8 cellular contexts compared by ENCODE assay signal in genomic region chr17:30600830-30601494, GRCh38.
A peak's percentile ranks its signal among the peaks of the same experiment; 100 is the strongest.
DNase-seq lines count a peak whose midpoint lies in the region; ATAC-seq, FAIRE-seq and TF ChIP-seq lines count a peak whose summit lies in the region.

No MANE protein-coding gene starts in this region.

- no peak overlapping the region for H2BK120ac ChIP-seq in H1 (replicated peaks; ENCODE audit: low read depth, low read length)
- H2BK120ac ChIP-seq in mesenchymal stem cell (ENCODE audit: low read depth, low read length): peak overlapping the region; percentile 79

- H3K27ac ChIP-seq in ACC112 (ENCODE audit: low read depth, low read length) (peak overlapping the region; percentile 92; the same call in 1 of the 2 replicates), H1 (ENCODE audit: low read depth, low read length) (no peak overlapping the region), mesenchymal stem cell (ENCODE audit: low read length, poor library complexity, severe bottlenecking) (peak overlapping the region; percentile 40), substantia nigra (ENCODE audit: low read depth, low read length, poor library complexity, severe bottlenecking) (peak overlapping the region; percentile 88)

- H2AK5ac ChIP-seq in H1 (ENCODE audit: low read depth, low read length) (no peak overlapping the region), mesenchymal stem cell (ENCODE audit: low read length, severe bottlenecking) (no peak overlapping the region)

- H3K4me1 ChIP-seq in ACC112 (ENCODE audit: control insufficient read depth, insufficient read depth, low read length, unreplicated experiment) (peaks cover 6% of the 10 kb centered on the region), H1 (replicated peaks in 1 of 4; ENCODE audit: control insufficient read depth in 3 of 4, insufficient read depth in 4 of 4, low read length in 3 of 4) (peaks cover 0 to 2% (median 2%) of the 10 kb centered on the region in 4 experiments; a peak in 3 of 7 replicates), mesenchymal stem cell (ENCODE audit: control insufficient read depth, insufficient read depth, low read depth, low read length) (peaks cover 8% of the 10 kb centered on the region)

- H2BK12ac ChIP-seq in H1 (ENCODE audit: low read depth, low read length): no peak overlapping the region
- H2BK12ac ChIP-seq in mesenchymal stem cell (ENCODE audit: low read length in 2 of 2): peak overlapping the region in 1 of 2 experiments; percentile 16

- TF ChIP-seq CTCF in WI38 (IDR thresholded peaks at IDR 0.05; ENCODE audit: low read depth, low read length) (no peak), H1 (IDR thresholded peaks at IDR 0.05; ENCODE audit: control extremely low read depth in 1 of 3, insufficient read depth in 1 of 3, low read depth in 1 of 3, low read length in 3 of 3) (no peak)

- no peak overlapping the region for H3K23ac ChIP-seq in H1 (ENCODE audit: insufficient read length)
- H3K23ac ChIP-seq in mesenchymal stem cell (ENCODE audit: low read length in 2 of 2): peak overlapping the region in 1 of 2 experiments; percentile 97

- H2BK5ac ChIP-seq in H1 (ENCODE audit: low read depth, low read length) (peak overlapping the region; percentile 77; the same call in 1 of the 2 replicates), mesenchymal stem cell (ENCODE audit: low read depth, low read length, poor library complexity, severe bottlenecking) (peak overlapping the region; percentile 19)

- H3K23me2 ChIP-seq in H1 (ENCODE audit: low read depth, low read length): peaks cover 5% of the 10 kb centered on the region; the same call in 1 of the 2 replicates

- H2AFZ ChIP-seq in ACC112 (ENCODE audit: low read length, unreplicated experiment) (peak overlapping the region; percentile 83), H1 (ENCODE audit: low read length) (peak overlapping the region; percentile 85; the same call in 1 of the 2 replicates), mesenchymal stem cell (ENCODE audit: low read depth, low read length) (peak overlapping the region; percentile 81)

- H3K18ac ChIP-seq in H1 (ENCODE audit: extremely low read depth, low read length) (peak overlapping the region; percentile 66; the same call in 1 of the 2 replicates), mesenchymal stem cell (ENCODE audit: low read depth in 1 of 2, low read length in 2 of 2) (peak overlapping the region; percentile 83 to 96)

- H3K4me2 ChIP-seq in H1 (ENCODE audit: insufficient read depth in 1 of 2, low read depth in 2 of 2, low read length in 2 of 2) (peak overlapping the region; percentile 67 to 74), mesenchymal stem cell (ENCODE audit: low read length, poor library complexity, severe bottlenecking) (peak overlapping the region; percentile 88)

- no peak for FAIRE-seq in H1 (lab: Jason Lieb, UNC)

- no peaks in the 10 kb centered on the region for H3K27me3 ChIP-seq in ACC112 (ENCODE audit: insufficient read depth, low read length)
- no peaks in the 10 kb centered on the region for H3K27me3 ChIP-seq in H1 (replicated peaks in 1 of 4; ENCODE audit: control insufficient read depth in 3 of 4, extremely low read depth in 1 of 4, insufficient read depth in 3 of 4, low read length in 3 of 4)
- no peaks in the 10 kb centered on the region for H3K27me3 ChIP-seq in mesenchymal stem cell (ENCODE audit: control insufficient read depth in 1 of 2, insufficient read depth in 1 of 2, low read length in 2 of 2)

- no peak overlapping the region for H3K14ac ChIP-seq in H1 (ENCODE audit: insufficient read length)
- H3K14ac ChIP-seq in mesenchymal stem cell (ENCODE audit: low read length in 2 of 2): peak overlapping the region in 1 of 2 experiments; percentile 86

- H3K9ac ChIP-seq in H1 (replicated peaks in 1 of 4; ENCODE audit: extremely low read depth in 1 of 4, low read depth in 3 of 4, low read length in 3 of 4): peak overlapping the region in 3 of 4 experiments; percentile 67 to 84 (median 72); a peak in 6 of 7 replicates
- H3K9ac ChIP-seq in mesenchymal stem cell (ENCODE audit: low read length): peak overlapping the region; percentile 92

- H3K4me3 ChIP-seq in ACC112 (ENCODE audit: low read depth, low read length): peak overlapping the region; percentile 99
- peak overlapping the region; percentile 88 for H3K4me3 ChIP-seq in WI38 (ENCODE audit: low read depth, low read length)
- H3K4me3 ChIP-seq in H1 (ENCODE audit: extremely low read depth in 1 of 4, insufficient read depth in 2 of 4, low read depth in 3 of 4, low read length in 4 of 4): peak overlapping the region; percentile 81 to 96 (median 92)
- peak overlapping the region; percentile 76 to 95 for H3K4me3 ChIP-seq in mesenchymal stem cell (ENCODE audit: insufficient read depth in 1 of 2, low read depth in 1 of 2, low read length in 2 of 2)

- no peak overlapping the region for H2BK20ac ChIP-seq in H1 (ENCODE audit: low read length)

- H3K79me2 ChIP-seq in ACC112 (ENCODE audit: control insufficient read depth, insufficient read depth, low read length, unreplicated experiment) (peaks cover 33% of the 10 kb centered on the region), H1 (ENCODE audit: control insufficient read depth in 1 of 2, insufficient read depth in 2 of 2, low read length in 2 of 2) (peaks cover 0 to 36% of the 10 kb centered on the region in 2 experiments; a peak in 2 of 4 replicates)

- DNase-seq in HPDE6-E6E7 (ENCODE audit: extremely low spot score) (peak; percentile 4), H1 (ENCODE audit: low read depth in 1 of 2, low spot score in 2 of 2) (no peak), mesenchymal stem cell (peak; percentile 42), substantia nigra (lab: John Stamatoyannopoulos, UW) (peak in 18 of 49 donors; percentile 3 to 80 (median 46)), dedifferentiated amniotic fluid mesenchymal stem cell (ENCODE audit: extremely low spot score) (no peak)

- TF ChIP-seq POLR2A in H1 (IDR thresholded peaks at IDR 0.05; ENCODE audit: control extremely low read depth in 1 of 2, low read depth in 2 of 2, low read length in 2 of 2): no peak

- no peak overlapping the region for H3K4ac ChIP-seq in H1 (replicated peaks; ENCODE audit: insufficient read length, low read depth, low read length)
- peak overlapping the region; percentile 64 to 82 for H3K4ac ChIP-seq in mesenchymal stem cell (ENCODE audit: low read depth in 1 of 2, low read length in 2 of 2)

- H3K79me1 ChIP-seq in H1 (ENCODE audit: low read depth, low read length) (no peaks in the 10 kb centered on the region), mesenchymal stem cell (replicated peaks; ENCODE audit: low read length, poor library complexity, severe bottlenecking) (no peaks in the 10 kb centered on the region)

- no peaks in the 10 kb centered on the region for H4K20me1 ChIP-seq in H1 (replicated peaks in 1 of 2; ENCODE audit: control insufficient read depth in 1 of 2, insufficient read depth in 2 of 2, low read length in 2 of 2)

- POLR2A ChIA-PET in H1 (lab: Charles Lee; ENCODE audit: partially characterized antibody): interaction anchor here (0.6 to 1.1 kb wide), 3 partner anchors 12 to 770 kb away, joined by 3 to 5 read pairs (median 4); no protein-coding TSS in a partner anchor

- H2BK15ac ChIP-seq in H1 (ENCODE audit: low read length) (no peak overlapping the region), mesenchymal stem cell (ENCODE audit: low read depth, poor library complexity, severe bottlenecking) (no peak overlapping the region)

- H3K56ac ChIP-seq in H1 (replicated peaks; ENCODE audit: insufficient read length, low read depth, low read length): no peak overlapping the region

- ATAC-seq in GM18870 (IDR thresholded peaks at IDR 0.05; ENCODE audit: unreplicated experiment): peak; percentile 9

- H3K36me3 ChIP-seq in ACC112 (ENCODE audit: insufficient read depth, low read length) (no peaks in the 10 kb centered on the region), H1 (ENCODE audit: control insufficient read depth in 2 of 4, insufficient read depth in 4 of 4, low read length in 3 of 4) (no peaks in the 10 kb centered on the region), mesenchymal stem cell (ENCODE audit: control insufficient read depth in 1 of 2, insufficient read depth in 2 of 2, low read depth in 1 of 2, low read length in 2 of 2) (no peaks in the 10 kb centered on the region)

- CTCF ChIA-PET in H1 (lab: Charles Lee; ENCODE audit: partially characterized antibody): interaction anchor here (1.8 kb wide), 1 partner anchor 10 kb away, joined by 7 read pairs; no protein-coding TSS in a partner anchor

- no peaks in the 10 kb centered on the region for H3K9me3 ChIP-seq in H1 (ENCODE audit: insufficient read depth in 2 of 2, low read depth in 1 of 2, low read length in 1 of 2)
- no peaks in the 10 kb centered on the region for H3K9me3 ChIP-seq in mesenchymal stem cell (ENCODE audit: control insufficient read depth, low read length)

- H4K91ac ChIP-seq in H1 (replicated peaks; ENCODE audit: insufficient read length, low read length): no peak overlapping the region
- H4K91ac ChIP-seq in mesenchymal stem cell (ENCODE audit: low read length): peak overlapping the region; percentile 27

- no peak for TF ChIP-seq RAD21 in H1 (IDR thresholded peaks at IDR 0.05 in 1 of 2, conservative IDR thresholded peaks at IDR 0.05 in 1 of 2; ENCODE audit: low read depth in 2 of 2, low read length in 2 of 2)

- WGBS in H1 (ENCODE audit: extremely low coverage in 1 of 2, insufficient coverage in 1 of 2, insufficient read length in 1 of 2, insufficient replicate concordance in 2 of 2, low coverage in 1 of 2, low lambda C conversion rate in 2 of 2, missing lambda C conversion rate in 1 of 2), 2 experiments: 1% methylated on average over 33 of the region's 49 CpGs; no CpG with 5 or more reads in 1 of the 2 experiments
- WGBS in mesenchymal stem cell: under 1% methylated on average over 45 of the region's 49 CpGs

- H4K8ac ChIP-seq in H1 (ENCODE audit: extremely low read depth, insufficient read depth, low read length): no peak overlapping the region
- peak overlapping the region; percentile 75 for H4K8ac ChIP-seq in mesenchymal stem cell (ENCODE audit: low read length)

- TF ChIP-seq EP300 in H1 (IDR thresholded peaks at IDR 0.05; ENCODE audit: borderline replicate concordance in 1 of 2, low read depth in 2 of 2, low read length in 2 of 2): no peak

- no peak overlapping the region for H4K5ac ChIP-seq in H1 (ENCODE audit: insufficient read length, low read depth, low read length)

TF ChIP-seq in H1, 55 proteins besides CTCF, POLR2A, EP300 and RAD21:
- TF ChIP-seq ZNF274 (IDR thresholded peaks at IDR 0.05; ENCODE audit: borderline replicate concordance, extremely low read depth, low read length): no peak
- TF ChIP-seq KDM4A (IDR thresholded peaks at IDR 0.05; ENCODE audit: low read depth, low read length, severe bottlenecking): peak; percentile 30
- 0 out of 4 replicates have a peak, but pooled peaks of 1 of the 2 experiments have one; percentile 17 for TF ChIP-seq SIN3A (conservative IDR thresholded peaks at IDR 0.05 in 1 of 2, IDR thresholded peaks at IDR 0.05 in 1 of 2; ENCODE audit: low read depth in 1 of 2, low read length in 2 of 2)

Comparison
In these comparisons a context has a peak if more than half of its experiments do, and no peak if none do; other contexts are left out.
1. DNase-seq: peak in HPDE6-E6E7 (single experiment) and mesenchymal stem cell (single experiment); none in H1 (0 of 2) and dedifferentiated amniotic fluid mesenchymal stem cell (single experiment).
2. Peak in every context shown above with its lines, with median percentiles within 50 percentile points of each other: H2AFZ ChIP-seq and H3K4me3 ChIP-seq.